Comparison of ENCODE assay signal across 21 cellular contexts in genomic region chr10:24114561-24114960, GRCh38.
DNase-seq lines count a peak whose midpoint lies in the region; ATAC-seq, FAIRE-seq and TF ChIP-seq lines count a peak whose summit lies in the region.
"Had no signal": no experiment of that assay in that cellular context is flagged by ENCODE, and none has a peak within 500 bp of the region (broad histone marks: within the 10 kb centered on the region; RNA-seq: fewer than 3 reads in every experiment).

No MANE protein-coding gene starts in this region.

- no peak overlapping the region for H2AFZ ChIP-seq in HepG2 (ENCODE audit: low read length)

- H3K79me2 ChIP-seq in HepG2 (ENCODE audit: insufficient read depth, low read length): no peaks in the 10 kb centered on the region
- H3K79me2 ChIP-seq in mesendoderm (ENCODE audit: control insufficient read depth, insufficient read depth, low read length): no peaks in the 10 kb centered on the region

- intact Hi-C loops in HepG2 (cut with micrococcal nuclease; ENCODE audit: unreplicated experiment): no loop called here
- intact Hi-C loops in lower leg skin (cut with DNase I; ENCODE audit: low total_unique reads): no loop called here

- no peak for FAIRE-seq in HepG2 (lab: Jason Lieb, UNC)
- FAIRE-seq: K562 had no signal

- no peak overlapping the region for H2BK15ac ChIP-seq in mesendoderm (replicated peaks; ENCODE audit: low read depth)

- DNase-seq in HepG2 (ENCODE audit: low spot score): no peak
- peak; percentile 29 for DNase-seq in amniotic epithelial cell (ENCODE audit: low read depth)
- peak; percentile 50 for DNase-seq in mesendoderm
- no peak for DNase-seq in NOMO-1 treated with dmso at 0.1 percent for 144 hours (lab: John Stamatoyannopoulos, UW; ENCODE audit: unreplicated experiment)
- no peak for DNase-seq in AML-193 (lab: John Stamatoyannopoulos, UW)
- DNase-seq in lower leg skin (ENCODE audit: low spot score in 2 of 2): no peak
- no peak for DNase-seq in stimulated activated CD4-positive, alpha-beta T cell treated with anti-CD3 and anti-CD28 coated beads, Interleukin-2, amount 100 ng/mL, for 48 hours
- DNase-seq: ACHN; activated CD4-positive, alpha-beta memory T cell treated with anti-CD3 and anti-CD28 coated beads for 36 hours; activated naive CD4-positive, alpha-beta T cell; CD4-positive, alpha-beta memory T cell; cerebellar nuclear complex; effector memory CD4-positive, alpha-beta T cell; NCI-H2029; NCI-H510A; spleen; stimulated activated CD8-positive, alpha-beta memory T cell treated with anti-CD3 and anti-CD28 coated beads, Interleukin-4, amount 100 ng/mL, for 48 hours had no signal

- H3K4me3 ChIP-seq in liver (ENCODE audit: low read depth in 1 of 3, low read length in 3 of 3) (no peak overlapping the region), HepG2 (replicated peaks in 1 of 3; ENCODE audit: insufficient read depth in 1 of 3, low read depth in 2 of 3, low read length in 3 of 3) (no peak overlapping the region), mesendoderm (ENCODE audit: low read length) (no peak overlapping the region), lower leg skin (ENCODE audit: low read depth, poor library complexity, severe bottlenecking) (no peak overlapping the region)
- H3K4me3 ChIP-seq: K562, spleen, vagina had no signal

- CTCF ChIA-PET in HepG2 (lab: Yijun Ruan, JAX; ENCODE audit: low intra/inter-chr PET ratio, low total read pairs): no interaction called here

- H3K56ac ChIP-seq in mesendoderm (ENCODE audit: low read length): no peak overlapping the region

- H2AK5ac ChIP-seq in mesendoderm (ENCODE audit: low read length): no peak overlapping the region

- TF ChIP-seq RAD21 in liver (IDR thresholded peaks at IDR 0.05) (no peak), HepG2 (CRISPR knock-in tag; IDR thresholded peaks at IDR 0.05) (no peak)

- TF ChIP-seq EP300 in HepG2 (IDR thresholded peaks at IDR 0.05; ENCODE audit: low read depth in 2 of 2, low read length in 2 of 2): no peak
- TF ChIP-seq EP300 in HepG2 (CRISPR knock-in tag; IDR thresholded peaks at IDR 0.05; ENCODE audit: borderline replicate concordance): no peak

- 65% methylated on average over 3 of the region's 3 CpGs for WGBS in liver
- WGBS in HepG2 (ENCODE audit: low lambda C conversion rate): 4% methylated on average over 3 of the region's 3 CpGs
- no CpG with 5 or more reads among the region's 3 CpGs for WGBS in mesendoderm (ENCODE audit: extremely low coverage, insufficient coverage, low lambda C conversion rate)
- WGBS in lower leg skin, 2 donors: 80 to 81% methylated on average over 3 of the region's 3 CpGs

- H4K5ac ChIP-seq in mesendoderm (ENCODE audit: low read length): no peak overlapping the region

- TF ChIP-seq CTCF in liver (IDR thresholded peaks at IDR 0.05; ENCODE audit: low read depth, low read length, missing input control) (no peak), HepG2 (CRISPR knock-in tag; IDR thresholded peaks at IDR 0.05) (no peak), lower leg skin (IDR thresholded peaks at IDR 0.05) (no peak)

- ATAC-seq in HepG2: no peak
- ATAC-seq: K562; natural killer cell treated with Interleukin-12 subunit alpha and Interleukin-12 subunit beta and Interleukin-15 and Interleukin-18, amount 100 ng/mL, for 72 hours had no signal

- H2BK5ac ChIP-seq in mesendoderm (ENCODE audit: low read length): no peak overlapping the region

- H4K20me1 ChIP-seq in HepG2 (ENCODE audit: insufficient read depth, low read length): no peaks in the 10 kb centered on the region

- H3K4me1 ChIP-seq in liver (ENCODE audit: control insufficient read depth in 4 of 4, insufficient read depth in 4 of 4, low read length in 3 of 4) (no peaks in the 10 kb centered on the region), HepG2 (ENCODE audit: insufficient read depth, low read length) (peaks cover 5% of the 10 kb centered on the region; the same call in 1 of the 2 replicates), mesendoderm (ENCODE audit: control insufficient read depth, low read depth, low read length) (peaks cover 3% of the 10 kb centered on the region)
- H3K4me1 ChIP-seq: vagina had no signal

- H3K27me3 ChIP-seq in liver (ENCODE audit: control insufficient read depth in 4 of 4, insufficient read depth in 4 of 4, low read length in 3 of 4): no peaks in the 10 kb centered on the region
- H3K27me3 ChIP-seq in HepG2 (ENCODE audit: control insufficient read depth in 1 of 2, insufficient read depth in 2 of 2, low read length in 2 of 2): no peaks in the 10 kb centered on the region; a peak in 1 of 5 replicates
- H3K27me3 ChIP-seq in mesendoderm (ENCODE audit: insufficient read depth, low read length, poor library complexity): no peaks in the 10 kb centered on the region
- H3K27me3 ChIP-seq: spleen, vagina had no signal

- in situ Hi-C loops in HepG2 (cut with HindIII; ENCODE audit: extremely low pct_ligation_motif_present, low pct_unique_long_range_greater_than_20kb): no loop called here

- H3K36me3 ChIP-seq in liver (ENCODE audit: control insufficient read depth in 4 of 4, insufficient read depth in 3 of 4, low read depth in 1 of 4, low read length in 3 of 4) (no peaks in the 10 kb centered on the region), HepG2 (replicated peaks in 1 of 2; ENCODE audit: control insufficient read depth in 1 of 2, insufficient read depth in 2 of 2, low read length in 2 of 2) (no peaks in the 10 kb centered on the region), mesendoderm (ENCODE audit: control insufficient read depth, insufficient read depth, low read length) (no peaks in the 10 kb centered on the region)
- H3K36me3 ChIP-seq: spleen, vagina had no signal

- H2BK120ac ChIP-seq in mesendoderm (ENCODE audit: low read depth, low read length): no peak overlapping the region

- H3K4me2 ChIP-seq in HepG2 (ENCODE audit: low read depth, low read length) (no peak overlapping the region), mesendoderm (ENCODE audit: low read length) (no peak overlapping the region)

- H3K23ac ChIP-seq in mesendoderm (ENCODE audit: low read length): no peak overlapping the region

- no peaks in the 10 kb centered on the region for H3K79me1 ChIP-seq in mesendoderm (ENCODE audit: low read length)

- POLR2A ChIA-PET in HepG2 (lab: Yijun Ruan, JAX): no interaction called here

- no peak overlapping the region for H3K9ac ChIP-seq in liver (ENCODE audit: low read depth in 1 of 2, low read length in 2 of 2)
- no peak overlapping the region for H3K9ac ChIP-seq in HepG2 (ENCODE audit: insufficient read depth, low read depth, low read length)
- no peak overlapping the region for H3K9ac ChIP-seq in mesendoderm (ENCODE audit: low read length)

- H3K9me3 ChIP-seq in liver (ENCODE audit: control insufficient read depth in 4 of 4, low read length in 3 of 4) (no peaks in the 10 kb centered on the region), HepG2 (ENCODE audit: low read length) (no peaks in the 10 kb centered on the region)
- H3K9me3 ChIP-seq: spleen, vagina had no signal

- no TSS peak for BruUV-seq in HepG2 (replicated peaks; lab: Mats Ljungman, UMichigan)

- H3K18ac ChIP-seq in mesendoderm (ENCODE audit: low read length): no peak overlapping the region

- no peak for TF ChIP-seq POLR2A in HepG2 (IDR thresholded peaks at IDR 0.05; ENCODE audit: insufficient read depth in 1 of 2, low read depth in 2 of 2, low read length in 2 of 2)
- TF ChIP-seq POLR2A in lower leg skin (IDR thresholded peaks at IDR 0.05): no peak

- no peak overlapping the region for H3K4ac ChIP-seq in mesendoderm (ENCODE audit: low read depth, low read length)

- H3K27ac ChIP-seq in liver (ENCODE audit: low read depth in 1 of 2, low read length in 2 of 2) (peak overlapping the region; percentile 47 to 50), HepG2 (ENCODE audit: extremely low read length, insufficient read depth, low read length) (no peak overlapping the region), mesendoderm (ENCODE audit: low read depth, low read length) (no peak overlapping the region)
- H3K27ac ChIP-seq: vagina had no signal

- H4K8ac ChIP-seq in mesendoderm (ENCODE audit: low read depth, low read length): no peak overlapping the region

TF ChIP-seq in HepG2, 621 proteins besides CTCF, POLR2A, EP300 and RAD21:
- no peak for TF ChIP-seq EHMT2 (IDR thresholded peaks at IDR 0.05; ENCODE audit: borderline replicate concordance, low read depth, low read length)
- TF ChIP-seq CREM (IDR thresholded peaks at IDR 0.05): no peak
- TF ChIP-seq CREM (CRISPR knock-in tag; IDR thresholded peaks at IDR 0.05): no peak
- no peak for TF ChIP-seq ZNF263 (CRISPR knock-in tag; IDR thresholded peaks at IDR 0.05)

Comparison
In these comparisons a context has a peak if more than half of its experiments do, and no peak if none do; other contexts are left out.
1. H3K27ac ChIP-seq: peak in liver (2 of 2); none in HepG2 (single experiment) and mesendoderm (single experiment).
2. DNase-seq: peak in amniotic epithelial cell (single experiment) and mesendoderm (single experiment); none in HepG2 (single experiment), NOMO-1 treated with dmso at 0.1 percent for 144 hours (single experiment), AML-193 (0 of 2), lower leg skin (0 of 2) and stimulated activated CD4-positive, alpha-beta T cell treated with anti-CD3 and anti-CD28 coated beads, Interleukin-2, amount 100 ng/mL, for 48 hours (0 of 2).